In genomic region chr4:85522277-85522676, GRCh38 we compare ENCODE assay signal across 24 cellular contexts. TPM values are rescaled to one million over a fixed set of nuclear protein-coding genes. Genes with fewer than 3 reads are reported as not detected.
DNase-seq lines count a peak whose midpoint lies in the region; ATAC-seq, FAIRE-seq and TF ChIP-seq lines count a peak whose summit lies in the region.
"Had no signal": no experiment of that assay in that cellular context is flagged by ENCODE, and none has a peak within 500 bp of the region (broad histone marks: within the 10 kb centered on the region; RNA-seq: fewer than 3 reads in every experiment).

No MANE protein-coding gene starts in this region.

- H3K36me3 ChIP-seq in SJCRH30 (no peaks in the 10 kb centered on the region), gastrocnemius medialis (no peaks in the 10 kb centered on the region)
- H3K36me3 ChIP-seq: neutrophil, sigmoid colon had no signal

- ATAC-seq in GM19463 (IDR thresholded peaks at IDR 0.05; ENCODE audit: unreplicated experiment), result peak; percentile 61
- ATAC-seq in HG02973 (IDR thresholded peaks at IDR 0.05; ENCODE audit: unreplicated experiment), result peak; percentile 78
- no peak for ATAC-seq in esophagus mucosa
- ATAC-seq in gastrocnemius medialis, result no peak
- ATAC-seq: activated CD8-positive, alpha-beta T cell treated with anti-CD3 and anti-CD28 coated beads for 36 hours had no signal

- intact Hi-C loops in gastrocnemius medialis (cut with DNase I; ENCODE audit: low total_unique reads), result no loop called here

- no peak for FAIRE-seq in GM12891 (lab: Jason Lieb, UNC)
- FAIRE-seq: A204.1, G401.6, H54 had no signal

- DNase-seq in GM12891 (ENCODE audit: insufficient read length, low spot score), result no peak
- no peak for DNase-seq in SJCRH30
- no peak for DNase-seq in SKM-1 (lab: John Stamatoyannopoulos, UW; ENCODE audit: unreplicated experiment)
- no peak for DNase-seq in OCI-M1 (lab: John Stamatoyannopoulos, UW)
- no peak for DNase-seq in gastrocnemius medialis
- DNase-seq: activated CD4-positive, alpha-beta T cell treated with anti-CD3 and anti-CD28 coated beads for 1 hour; activated CD8-positive, alpha-beta T cell treated with anti-CD3 and anti-CD28 coated beads for 36 hours; activated gamma-delta T cell; activated T-cell treated with anti-CD3 and anti-CD28 coated beads, Interleukin-2, amount 50 U/mL, for 1 hour; cerebellar nuclear complex; DMS53; KG1; MV-4-11; NCI-H146; NCI-H510A; sigmoid colon had no signal

- no peaks in the 10 kb centered on the region; the same call in 1 of the 2 replicates for H3K9me3 ChIP-seq in SJCRH30 (replicated peaks)
- no peaks in the 10 kb centered on the region for H3K9me3 ChIP-seq in gastrocnemius medialis
- H3K9me3 ChIP-seq: neutrophil, sigmoid colon had no signal

- peak overlapping the region; percentile 69 for H3K27ac ChIP-seq in SJCRH30
- H3K27ac ChIP-seq in gastrocnemius medialis, result no peak overlapping the region
- H3K27ac ChIP-seq: neutrophil, sigmoid colon had no signal

- no peak for TF ChIP-seq CTCF in gastrocnemius medialis (IDR thresholded peaks at IDR 0.05 in 4 of 5, conservative IDR thresholded peaks at IDR 0.05 in 1 of 5)

- H3K27me3 ChIP-seq in SJCRH30 (no peaks in the 10 kb centered on the region), gastrocnemius medialis (no peaks in the 10 kb centered on the region)
- H3K27me3 ChIP-seq: neutrophil, sigmoid colon had no signal

- in situ Hi-C loops in gastrocnemius medialis (cut with MboI; ENCODE audit: low sequenced_read_pairs in 4 of 4), result no loop called here

- no peak for TF ChIP-seq POLR2A in GM12891 (IDR thresholded peaks at IDR 0.05; ENCODE audit: low read depth, low read length)
- no peak for TF ChIP-seq POLR2A in gastrocnemius medialis (IDR thresholded peaks at IDR 0.05)

- H3K4me3 ChIP-seq in SJCRH30 (no peak overlapping the region), gastrocnemius medialis (no peak overlapping the region)
- H3K4me3 ChIP-seq: sigmoid colon had no signal

- H3K4me1 ChIP-seq in SJCRH30 (peaks cover 18% of the 10 kb centered on the region), gastrocnemius medialis (no peaks in the 10 kb centered on the region)
- H3K4me1 ChIP-seq: sigmoid colon had no signal

TF ChIP-seq in GM12891, 5 proteins besides CTCF, POLR2A, EP300 and RAD21:
- peak; percentile 46; the same call in 1 of the 2 replicates for TF ChIP-seq SPI1 (IDR thresholded peaks at IDR 0.05; ENCODE audit: low read depth, low read length)
- TF ChIP-seq POLR2AphosphoS5 (IDR thresholded peaks at IDR 0.05; ENCODE audit: low read depth, low read length), result no peak

RNA-seq across cellular contexts. Expression of gene ARHGAP24, which starts 47.3 kb away (rescaled TPM):
- polyA plus RNA-seq in GM12891 (2012; ENCODE audit: low read depth, missing spikeins), result 1.4 TPM
- total RNA-seq in SJCRH30 (2014; rRNA removed; shearing (Covaris generic)), result 26.5 and 34.6 TPM in 2 replicates
- total RNA-seq in esophagus mucosa (6.1 TPM), gastrocnemius medialis (1 to 10 TPM; 2.8 to 7.8 (median 5.3) TPM)
- total RNA-seq: T-helper 1 cell treated with Interleukin-12 subunit alpha and Interleukin-12 subunit beta and Interleukin-4 antibody, amounts not matched to agents 30 ng/mL and 1 ng/mL, for 36 hours had no signal

Comparison
In these comparisons a context has a peak if more than half of its experiments do, and no peak if none do; other contexts are left out.
1. ATAC-seq: peak in GM19463 (single experiment) and HG02973 (single experiment); none in esophagus mucosa (single experiment) and gastrocnemius medialis (0 of 2).